Comparison of ENCODE assay signal across 19 cellular contexts in the genomic region with DNA sequence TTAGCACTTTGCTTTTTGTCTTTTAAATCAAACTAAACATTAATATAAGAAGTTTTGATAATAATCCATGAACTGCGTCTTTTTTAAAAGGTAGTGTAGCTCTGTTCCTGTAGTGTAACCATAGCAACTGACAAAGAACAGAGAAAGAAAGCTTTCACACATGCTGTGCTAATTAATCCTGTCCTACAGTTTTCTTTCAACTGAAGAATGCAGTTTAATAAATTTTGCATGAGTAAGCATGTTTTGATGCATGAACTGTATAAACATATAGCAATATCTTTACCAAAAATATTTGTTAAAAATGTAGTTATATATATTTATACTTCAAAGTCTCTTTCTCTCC.
A peak's percentile ranks its signal among the peaks of the same experiment; 100 is the strongest.
DNase-seq lines count a peak whose midpoint lies in the region; ATAC-seq, FAIRE-seq and TF ChIP-seq lines count a peak whose summit lies in the region.
"Had no signal": no experiment of that assay in that cellular context is flagged by ENCODE, and none has a peak within 500 bp of the region (broad histone marks: within the 10 kb centered on the region; RNA-seq: fewer than 3 reads in every experiment).

No MANE protein-coding gene starts in this region.

- no peak overlapping the region for H2AFZ ChIP-seq in H9 (ENCODE audit: low read length)
- no peak overlapping the region for H2AFZ ChIP-seq in K562 (ENCODE audit: low read depth, low read length)

- H3K4me2 ChIP-seq in H9 (ENCODE audit: insufficient read depth, insufficient read length, low read length): peak overlapping the region; percentile 34
- H3K4me2 ChIP-seq in K562 (ENCODE audit: insufficient read depth, low read length): no peak overlapping the region

- H3T11ph ChIP-seq in H9 (ENCODE audit: low read length): peak overlapping the region; percentile 94

- DNase-seq in H9 (no peak), NCI-H2081 (lab: John Stamatoyannopoulos, UW) (peak; percentile 33 to 76), K562 (ENCODE audit: extremely low read depth in 1 of 4, low spot score in 3 of 4) (no peak), omental fat pad (ENCODE audit: low spot score) (no peak), COLO829 (ENCODE audit: low spot score) (no peak)
- DNase-seq in activated CD4-positive, alpha-beta T cell treated with anti-CD3 and anti-CD28 coated beads for 48 hours: no peak
- DNase-seq: activated CD4-positive, alpha-beta T cell treated with anti-CD3 and anti-CD28 coated beads for 4 hours; activated naive CD4-positive, alpha-beta T cell treated with Interleukin-2 at 50 U/mL for 16 hours; brain microvascular endothelial cell; dorsolateral prefrontal cortex; GF-D8; hippocampal formation; naive thymus-derived CD8-positive, alpha-beta T cell; NCI-H2029; right cardiac atrium; stimulated activated CD4-positive, alpha-beta T cell treated with anti-CD3 and anti-CD28 coated beads, Interleukin-2, amount 100 ng/mL, for 24 hours had no signal

- POLR2A ChIA-PET in K562 (lab: Yijun Ruan, JAX): no interaction called here

- peak overlapping the region; percentile 88 for H3K18ac ChIP-seq in H9 (ENCODE audit: insufficient read length, low read depth, low read length)

- TF ChIP-seq CTCF in H9 (conservative IDR thresholded peaks at IDR 0.05) (no peak), K562 (IDR thresholded peaks at IDR 0.05 in 2 of 3, conservative IDR thresholded peaks at IDR 0.05 in 1 of 3; ENCODE audit: insufficient read depth in 2 of 3, low read depth in 1 of 3, low read length in 3 of 3) (no peak), omental fat pad (IDR thresholded peaks at IDR 0.05) (no peak)

- H3K79me2 ChIP-seq in H9 (ENCODE audit: insufficient read depth, low read length) (no peaks in the 10 kb centered on the region), K562 (ENCODE audit: control insufficient read depth, insufficient read depth, low read length) (no peaks in the 10 kb centered on the region)

- H2BK12ac ChIP-seq in H9 (ENCODE audit: insufficient read length, low read depth, low read length): no peak overlapping the region

- H3K27me3 ChIP-seq in H9 (ENCODE audit: insufficient read depth, low read length) (no peaks in the 10 kb centered on the region), K562 (ENCODE audit: control insufficient read depth in 2 of 2, insufficient read depth in 2 of 2, low read length in 2 of 2) (no peaks in the 10 kb centered on the region)
- H3K27me3 ChIP-seq: brain microvascular endothelial cell, dorsolateral prefrontal cortex, suprapubic skin had no signal

- no peak for TF ChIP-seq POLR2A in K562 (conservative IDR thresholded peaks at IDR 0.05)

- no peaks in the 10 kb centered on the region; a peak in 1 of 5 replicates for H3K9me3 Mint-ChIP-seq in H9
- H3K9me3 Mint-ChIP-seq: naive thymus-derived CD8-positive, alpha-beta T cell had no signal

- no peak overlapping the region for H4K8ac ChIP-seq in H9 (replicated peaks; ENCODE audit: insufficient read length, low read depth, low read length)

- TF ChIP-seq EP300 in K562 (IDR thresholded peaks at IDR 0.05; ENCODE audit: low read length): no peak

- intact Hi-C loops in K562 (cut with micrococcal nuclease): no loop called here

- no peak overlapping the region for H4K91ac ChIP-seq in H9 (ENCODE audit: insufficient read length, low read depth, low read length)

- no peak for TF ChIP-seq RAD21 in K562 (CRISPR knock-in tag; conservative IDR thresholded peaks at IDR 0.05 in 1 of 2, IDR thresholded peaks at IDR 0.05 in 1 of 2)

- H3K56ac ChIP-seq in H9 (ENCODE audit: insufficient read length, low read depth, low read length): no peak overlapping the region

- H3K4me1 ChIP-seq in H9 (ENCODE audit: insufficient read depth, low read length) (peaks cover 3% of the 10 kb centered on the region; the same call in 1 of the 2 replicates), K562 (replicated peaks in 1 of 2; ENCODE audit: control insufficient read depth in 2 of 2, insufficient read depth in 2 of 2, low read length in 2 of 2) (no peaks in the 10 kb centered on the region), mesodermal cell (ENCODE audit: control insufficient read depth, insufficient read depth, low read length, poor library complexity, severe bottlenecking) (peaks cover 4% of the 10 kb centered on the region)
- H3K4me1 ChIP-seq: suprapubic skin had no signal

- H2BK20ac ChIP-seq in H9 (ENCODE audit: low read depth, low read length, poor library complexity, severe bottlenecking): peak overlapping the region; percentile 29

- H3K27ac ChIP-seq in H9 (ENCODE audit: insufficient read length, low read depth, low read length) (no peak overlapping the region), K562 (ENCODE audit: extremely low read depth, low read depth, low read length) (no peak overlapping the region), mesodermal cell (ENCODE audit: low read depth, low read length, severe bottlenecking) (peak overlapping the region; percentile 87)
- H3K27ac ChIP-seq: brain microvascular endothelial cell, suprapubic skin had no signal

- H4K20me1 ChIP-seq in H9 (ENCODE audit: control insufficient read depth, insufficient read depth, insufficient read length) (no peaks in the 10 kb centered on the region), K562 (replicated peaks; ENCODE audit: control insufficient read depth, insufficient read depth, low read length) (no peaks in the 10 kb centered on the region)

- no peak overlapping the region for H2AK5ac ChIP-seq in H9 (ENCODE audit: insufficient read length, low read length)

- no peaks in the 10 kb centered on the region for H3K79me1 ChIP-seq in H9 (ENCODE audit: insufficient read depth, low read depth, low read length, poor library complexity, severe bottlenecking)

- peaks cover 29 to 30% of the 10 kb centered on the region in 2 experiments for H3K4me1 Mint-ChIP-seq in H9
- H3K4me1 Mint-ChIP-seq: naive thymus-derived CD8-positive, alpha-beta T cell had no signal

- no peaks in the 10 kb centered on the region for H3K23me2 ChIP-seq in H9 (ENCODE audit: insufficient read length, low read depth, low read length, poor library complexity, severe bottlenecking)

- no peak for ATAC-seq in K562
- ATAC-seq in omental fat pad (ENCODE audit: low FRiP score): no peak
- no peak for ATAC-seq in HG03521 (IDR thresholded peaks at IDR 0.05; ENCODE audit: unreplicated experiment)
- ATAC-seq: naive thymus-derived CD8-positive, alpha-beta T cell; right cardiac atrium had no signal

- H3K36me3 ChIP-seq in K562 (ENCODE audit: control insufficient read depth, insufficient read depth, low read length) (no peaks in the 10 kb centered on the region), mesodermal cell (ENCODE audit: control insufficient read depth, insufficient read depth, low read length) (peaks cover 3% of the 10 kb centered on the region)
- H3K36me3 ChIP-seq: brain microvascular endothelial cell, suprapubic skin had no signal

- no peaks in the 10 kb centered on the region for H3K9me1 ChIP-seq in K562 (ENCODE audit: control insufficient read depth, insufficient read depth, low read length)

- no peak overlapping the region for H2BK15ac ChIP-seq in H9 (ENCODE audit: low read depth, low read length)

- no peak overlapping the region; the same call in 1 of the 2 replicates for H3K4ac ChIP-seq in H9 (ENCODE audit: low read depth, low read length)

- H3K14ac ChIP-seq in H9 (ENCODE audit: insufficient read depth, low read length): peak overlapping the region; percentile 70; the same call in 1 of the 2 replicates

- no peak overlapping the region for H3K9ac ChIP-seq in H9 (ENCODE audit: extremely low read depth, insufficient read length, low read length)
- no peak overlapping the region for H3K9ac ChIP-seq in K562 (ENCODE audit: insufficient read depth in 1 of 2, low read depth in 2 of 2, low read length in 2 of 2)

- no peak overlapping the region for H3K4me3 Mint-ChIP-seq in H9
- H3K4me3 Mint-ChIP-seq: naive thymus-derived CD8-positive, alpha-beta T cell had no signal

- CTCF ChIA-PET in K562 (lab: Yijun Ruan, JAX; ENCODE audit: low intra/inter-chr PET ratio): no interaction called here

- H2BK120ac ChIP-seq in H9 (ENCODE audit: low read depth, low read length, poor library complexity, severe bottlenecking): no peak overlapping the region

- whole genome bisulfite sequencing in H9 (ENCODE audit: extremely low coverage, insufficient read length, low lambda C conversion rate): no CpG with 5 or more reads among the region's 1 CpG
- 0% methylated on average over 1 of the region's 1 CpG for WGBS in K562 (ENCODE audit: insufficient coverage, low coverage, missing lambda C conversion rate)
- 40% methylated on average over 1 of the region's 1 CpG; no CpG with 5 or more reads in 1 of the 2 experiments for WGBS in mesodermal cell (ENCODE audit: insufficient coverage in 2 of 2), 2 experiments

- no peak overlapping the region for H2BK5ac ChIP-seq in H9 (ENCODE audit: insufficient read length, low read length)

- no peak overlapping the region for H4K5ac ChIP-seq in H9 (ENCODE audit: insufficient read length, low read depth, low read length)

- no peaks in the 10 kb centered on the region for H3K27me3 Mint-ChIP-seq in H9 (ENCODE audit: low read depth)
- H3K27me3 Mint-ChIP-seq: naive thymus-derived CD8-positive, alpha-beta T cell had no signal

- H3K36me3 Mint-ChIP-seq in H9 (ENCODE audit: insufficient read depth in 1 of 3, low read depth in 3 of 3): peaks cover 0 to 4% (median 0%) of the 10 kb centered on the region in 3 experiments; a peak in 2 of 7 replicates
- H3K36me3 Mint-ChIP-seq: naive thymus-derived CD8-positive, alpha-beta T cell had no signal

- peak overlapping the region in 2 of 3 experiments; percentile 32 to 83; a peak in 5 of 7 replicates for H3K27ac Mint-ChIP-seq in H9
- H3K27ac Mint-ChIP-seq: naive thymus-derived CD8-positive, alpha-beta T cell had no signal

- in situ Hi-C loops in K562 (cut with MboI): no loop called here

- no peaks in the 10 kb centered on the region for H3K9me3 ChIP-seq in H9 (ENCODE audit: control insufficient read depth, low read depth, low read length)
- H3K9me3 ChIP-seq in K562 (replicated peaks; ENCODE audit: control insufficient read depth, insufficient read depth, low read depth, low read length): no peaks in the 10 kb centered on the region
- H3K9me3 ChIP-seq in mesodermal cell (ENCODE audit: control insufficient read depth, low read length): no peaks in the 10 kb centered on the region
- H3K9me3 ChIP-seq: suprapubic skin had no signal

- FAIRE-seq in K562 (lab: Jason Lieb, UNC): no peak

- no peak overlapping the region for H3K23ac ChIP-seq in H9 (ENCODE audit: insufficient read length, low read depth, low read length)

- H3K4me3 ChIP-seq in K562 (no peak overlapping the region), mesodermal cell (ENCODE audit: extremely low read depth, insufficient read depth, low read length, poor library complexity, severe bottlenecking) (no peak overlapping the region)
- H3K4me3 ChIP-seq: suprapubic skin had no signal

- BruUV-seq in K562 (replicated peaks; lab: Mats Ljungman, UMichigan): no TSS peak

TF ChIP-seq in K562, 482 proteins besides CTCF, POLR2A, EP300 and RAD21 (continues in another document):
- TF ChIP-seq ZFX (CRISPR knock-in tag; IDR thresholded peaks at IDR 0.05) (no peak), MAFK (IDR thresholded peaks at IDR 0.05; ENCODE audit: low read length) (peak; percentile 18; the same call in 1 of the 2 replicates), MAFG (tag; conservative IDR thresholded peaks at IDR 0.05) (peak; percentile 57), C11orf30 (IDR thresholded peaks at IDR 0.05; ENCODE audit: low read depth) (peak; percentile 45; the same call in 1 of the 2 replicates)

Comparison
In these comparisons a context has a peak if more than half of its experiments do, and no peak if none do; other contexts are left out.
1. DNase-seq: peak in NCI-H2081 (2 of 2); none in H9 (single experiment), K562 (0 of 4), activated CD4-positive, alpha-beta T cell treated with anti-CD3 and anti-CD28 coated beads for 48 hours (single experiment), omental fat pad (single experiment) and COLO829 (single experiment).